Comparison of ENCODE assay signal across 9 cellular contexts in the genomic region with DNA sequence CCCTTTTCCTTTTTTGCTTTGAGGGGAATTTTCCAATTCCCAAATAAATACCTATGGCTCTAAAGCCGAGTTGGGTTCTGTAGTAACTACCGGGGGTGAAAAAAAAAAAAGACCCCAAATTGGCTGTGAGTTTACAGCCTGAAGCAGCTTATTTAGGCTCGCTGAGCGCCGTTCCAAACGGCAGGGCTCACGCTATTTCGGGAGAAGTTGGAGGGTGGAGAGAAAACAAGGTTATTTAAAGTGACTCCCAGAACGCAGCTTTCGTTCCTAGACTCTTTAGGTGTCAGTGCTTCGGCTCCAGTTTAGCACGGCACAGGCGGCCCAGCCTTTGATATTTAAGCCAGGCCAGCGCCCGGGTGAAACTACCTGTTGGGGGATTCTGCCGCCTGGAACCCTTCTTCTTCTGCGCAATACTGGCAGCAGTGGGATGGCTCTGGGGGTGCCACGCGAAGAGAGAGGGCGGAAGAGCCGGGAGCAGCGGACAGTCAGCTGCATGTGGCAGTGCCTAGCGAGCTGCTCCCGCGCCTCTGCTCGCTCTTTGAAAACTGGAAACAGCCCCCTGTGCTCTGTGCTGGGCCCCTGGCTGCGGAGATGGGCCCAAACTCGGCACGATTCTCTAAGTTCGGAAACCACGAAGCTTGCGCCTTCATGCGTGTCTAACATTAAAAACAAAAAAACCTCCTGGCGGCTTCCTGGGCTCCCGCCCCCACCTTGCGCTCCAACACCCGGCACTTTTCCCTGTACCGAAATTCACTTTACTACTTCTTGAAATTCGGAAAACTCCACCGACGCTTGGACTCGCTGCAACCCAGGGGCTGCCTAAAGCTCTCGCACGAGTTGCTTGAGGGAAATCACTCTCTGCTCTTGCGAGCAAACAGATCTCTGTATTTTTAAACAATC. TPM values are rescaled to one million over a fixed set of nuclear protein-coding genes. Genes with fewer than 3 reads are reported as not detected.
DNase-seq lines count a peak whose midpoint lies in the region; ATAC-seq and TF ChIP-seq lines count a peak whose summit lies in the region.
"Had no signal": no experiment of that assay in that cellular context is flagged by ENCODE, and none has a peak within 500 bp of the region (broad histone marks: within the 10 kb centered on the region; RNA-seq: fewer than 3 reads in every experiment).

No MANE protein-coding gene starts in this region.

- H3K4me3 Mint-ChIP-seq in activated CD4-positive, alpha-beta T cell treated with anti-CD3 and anti-CD28 coated beads, Interleukin-2, amount 10 ng/mL, durations not matched to agents 24 days and 14 days: no peak overlapping the region

- H3K4me1 Mint-ChIP-seq in activated CD4-positive, alpha-beta T cell treated with anti-CD3 and anti-CD28 coated beads, Interleukin-2, amount 10 ng/mL, durations not matched to agents 24 days and 14 days: peaks cover 3% of the 10 kb centered on the region

- intact Hi-C loops in activated CD4-positive, alpha-beta T cell treated with anti-CD3 and anti-CD28 coated beads, Interleukin-2, amount 10 ng/mL, durations not matched to agents 24 days and 14 days (cut with micrococcal nuclease): loop anchor here (1.0 kb wide), 1 partner anchor 36 kb away; no protein-coding TSS in a partner anchor
- intact Hi-C loops in esophagus muscularis mucosa (cut with DNase I): no loop called here

- H3K27me3 Mint-ChIP-seq in activated CD4-positive, alpha-beta T cell treated with anti-CD3 and anti-CD28 coated beads, Interleukin-2, amount 10 ng/mL, durations not matched to agents 24 days and 14 days: peaks cover 61% of the 10 kb centered on the region

- ATAC-seq in upper lobe of left lung (ENCODE audit: low FRiP score in 2 of 2): peak in 1 of 2 donors; percentile 16

- peak overlapping the region; percentile 67 to 83 (median 74) for H3K27ac ChIP-seq in esophagus muscularis mucosa (replicated peaks in 1 of 4)
- H3K27ac ChIP-seq in mesodermal cell (ENCODE audit: low read depth, low read length, severe bottlenecking): no peak overlapping the region
- peak overlapping the region; percentile 72 to 85 (median 84) for H3K27ac ChIP-seq in upper lobe of left lung

- TF ChIP-seq EP300 in esophagus muscularis mucosa (IDR thresholded peaks at IDR 0.05) (no peak), upper lobe of left lung (IDR thresholded peaks at IDR 0.05) (no peak)

- no peaks in the 10 kb centered on the region for H3K9me3 ChIP-seq in esophagus muscularis mucosa
- H3K9me3 ChIP-seq in mesodermal cell (ENCODE audit: control insufficient read depth, low read length): no peaks in the 10 kb centered on the region
- H3K9me3 ChIP-seq in upper lobe of left lung: no peaks in the 10 kb centered on the region

- H3K4me1 ChIP-seq in esophagus muscularis mucosa (peaks cover 55 to 92% (median 90%) of the 10 kb centered on the region in 4 donors), mesodermal cell (ENCODE audit: control insufficient read depth, insufficient read depth, low read length, poor library complexity, severe bottlenecking) (peaks cover 37% of the 10 kb centered on the region), upper lobe of left lung (peaks cover 26 to 48% (median 35%) of the 10 kb centered on the region in 4 donors)

- H3K27me3 ChIP-seq in esophagus muscularis mucosa (peaks cover 0 to 57% (median 27%) of the 10 kb centered on the region in 4 donors), upper lobe of left lung (peaks cover 0 to 22% (median 7%) of the 10 kb centered on the region in 4 donors)

- no peak for TF ChIP-seq CTCF in esophagus muscularis mucosa (IDR thresholded peaks at IDR 0.05)
- no peak for TF ChIP-seq CTCF in upper lobe of left lung (IDR thresholded peaks at IDR 0.05)

- DNase-seq in activated CD4-positive, alpha-beta T cell treated with anti-CD3 and anti-CD28 coated beads, Interleukin-2, amount 10 ng/mL, durations not matched to agents 24 days and 14 days: no peak
- no peak for DNase-seq in activated CD4-positive, alpha-beta T cell treated with anti-CD3 and anti-CD28 coated beads, Interleukin-2, amount 50 U/mL, for 4 hours
- DNase-seq in esophagus muscularis mucosa (ENCODE audit: extremely low spot score) (peak; percentile 77), upper lobe of left lung (peak in 1 of 2 donors; percentile 53), midbrain (lab: John Stamatoyannopoulos, UW) (no peak)
- no peak for DNase-seq in activated CD4-positive, CD25-positive, alpha-beta regulatory T cell (lab: John Stamatoyannopoulos, UW)
- no peak for DNase-seq in stimulated activated CD4-positive, alpha-beta T cell treated with anti-CD3 and anti-CD28 coated beads, Interleukin-4, amount 100 ng/mL, for 4 hours
- DNase-seq: NCI-H510A treated with DMSO at 0.1 percent for 48 hours had no signal

- TF ChIP-seq POLR2A in esophagus muscularis mucosa (IDR thresholded peaks at IDR 0.05; ENCODE audit: low read depth) (no peak), upper lobe of left lung (IDR thresholded peaks at IDR 0.05) (no peak)

- peak overlapping the region; percentile 65 for H3K27ac Mint-ChIP-seq in activated CD4-positive, alpha-beta T cell treated with anti-CD3 and anti-CD28 coated beads, Interleukin-2, amount 10 ng/mL, durations not matched to agents 24 days and 14 days

- H3K36me3 Mint-ChIP-seq in activated CD4-positive, alpha-beta T cell treated with anti-CD3 and anti-CD28 coated beads, Interleukin-2, amount 10 ng/mL, durations not matched to agents 24 days and 14 days (ENCODE audit: low read depth): no peaks in the 10 kb centered on the region

- no peaks in the 10 kb centered on the region for H3K9me3 Mint-ChIP-seq in activated CD4-positive, alpha-beta T cell treated with anti-CD3 and anti-CD28 coated beads, Interleukin-2, amount 10 ng/mL, durations not matched to agents 24 days and 14 days

- 22% methylated on average over 28 of the region's 45 CpGs for WGBS in esophagus muscularis mucosa
- 0% methylated on average over 31 to 41 of the region's 45 CpGs for WGBS in mesodermal cell (ENCODE audit: insufficient coverage in 2 of 2), 2 experiments
- WGBS in upper lobe of left lung, 2 donors: 6 to 12% methylated on average over 28 to 45 of the region's 45 CpGs

- H3K4me3 ChIP-seq in esophagus muscularis mucosa (peak overlapping the region; percentile 53 to 66 (median 61)), mesodermal cell (ENCODE audit: extremely low read depth, insufficient read depth, low read length, poor library complexity, severe bottlenecking) (peak overlapping the region; percentile 33), upper lobe of left lung (peak overlapping the region; percentile 39 to 59 (median 50))

- H3K36me3 ChIP-seq in esophagus muscularis mucosa (no peaks in the 10 kb centered on the region), mesodermal cell (ENCODE audit: control insufficient read depth, insufficient read depth, low read length) (no peaks in the 10 kb centered on the region), upper lobe of left lung (no peaks in the 10 kb centered on the region)

RNA-seq across cellular contexts. Expression of gene NFIB, which starts 34.5 kb away (rescaled TPM):
- not detected in 2 replicates for total RNA-seq in activated CD4-positive, alpha-beta T cell treated with anti-CD3 and anti-CD28 coated beads, Interleukin-2, amount 10 ng/mL, durations not matched to agents 24 days and 14 days
- 10 to 100 TPM; 38.1 to 64.4 (median 55.8) TPM for total RNA-seq in esophagus muscularis mucosa
- 1.9 TPM for polyA plus RNA-seq in mesodermal cell (2013, experiment 1 of 2)
- polyA plus RNA-seq in mesodermal cell (2013, experiment 2 of 2): 1.7 TPM
- 100 to 1,000 TPM in 1 of 6 donors, 10 to 100 TPM in 5; 33.9 to 109 (median 67.5) TPM for total RNA-seq in upper lobe of left lung

Comparison
In these comparisons a context has a peak if more than half of its experiments do, and no peak if none do; other contexts are left out.
1. RNA of gene NFIB, which starts 34.5 kb away (total RNA-seq): 33.9 to 109 TPM in upper lobe of left lung and 38.1 to 64.4 TPM in esophagus muscularis mucosa; not detected in activated CD4-positive, alpha-beta T cell treated with anti-CD3 and anti-CD28 coated beads, Interleukin-2, amount 10 ng/mL, durations not matched to agents 24 days and 14 days; every median in the first group is over 10 times any median in the second.
2. Peak in every context shown above with its lines, with median percentiles within 50 percentile points of each other: H3K4me3 ChIP-seq.